ENCODE assay signal across 8 cellular contexts in the genomic region with DNA sequence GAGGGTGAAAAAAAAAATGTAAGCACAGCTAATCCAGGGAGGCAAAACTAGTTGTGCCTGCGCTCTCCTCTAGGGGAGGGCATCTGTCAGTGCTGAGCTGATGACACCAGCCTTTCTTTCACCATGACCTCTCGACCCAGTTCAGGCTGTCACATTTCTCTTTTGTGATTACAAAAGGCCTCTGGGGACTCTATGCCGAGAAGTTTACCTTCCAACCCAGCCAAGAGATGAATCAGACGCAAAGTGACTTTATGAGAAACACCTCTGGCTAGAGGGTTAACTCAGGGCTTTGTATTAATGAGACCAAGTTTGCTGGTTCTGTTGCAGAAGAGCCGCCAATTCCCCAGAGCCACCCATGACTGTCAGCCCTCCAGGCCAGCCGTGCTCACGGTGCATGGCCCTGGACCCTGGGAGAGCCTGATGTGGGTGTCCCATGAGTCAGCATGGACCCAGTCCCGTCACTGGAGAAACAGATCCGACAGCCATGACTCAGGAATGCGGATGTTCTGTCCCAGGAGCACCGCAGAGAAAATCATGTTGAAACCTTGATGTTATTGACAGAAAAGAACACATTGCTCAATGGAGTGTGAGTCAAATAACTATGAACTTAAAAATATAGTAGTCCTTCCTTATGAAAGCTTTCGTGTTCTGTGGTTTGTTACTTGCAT.
DNase-seq lines count a peak whose midpoint lies in the region; TF ChIP-seq lines count a peak whose summit lies in the region.

No MANE protein-coding gene starts in this region.

- H3K27me3 ChIP-seq in H7 (ENCODE audit: control insufficient read depth, insufficient read depth, low read length), result no peaks in the 10 kb centered on the region
- H3K27me3 ChIP-seq in smooth muscle cell (ENCODE audit: low read depth), result no peaks in the 10 kb centered on the region

- H3F3A ChIP-seq in smooth muscle cell (ENCODE audit: low read depth), result peaks cover 20% of the 10 kb centered on the region

- no peaks in the 10 kb centered on the region for H4K20me1 ChIP-seq in smooth muscle cell (ENCODE audit: low read depth)

- peak; percentile 75 for DNase-seq in AG08396 (ENCODE audit: low spot score)
- peak; percentile 60 for DNase-seq in H7
- peak; percentile 73 for DNase-seq in RKO (ENCODE audit: low spot score)
- DNase-seq in germinal center (ENCODE audit: low spot score), result peak; percentile 45
- DNase-seq in smooth muscle cell (lab: John Stamatoyannopoulos, UW; ENCODE audit: unreplicated experiment), result peak; percentile 19
- no peak for DNase-seq in NCI-H1436 treated with DMSO at 0.1 percent for 48 hours (lab: John Stamatoyannopoulos, UW)
- no peak for DNase-seq in T-helper 9 cell
- DNase-seq in cerebellar cortex (ENCODE audit: low spot score), result no peak

- H3K36me3 ChIP-seq in H7 (replicated peaks; ENCODE audit: control insufficient read depth, insufficient read depth, low read length), result no peaks in the 10 kb centered on the region
- no peaks in the 10 kb centered on the region for H3K36me3 ChIP-seq in smooth muscle cell (ENCODE audit: low read depth)

- H3K27ac ChIP-seq in smooth muscle cell (ENCODE audit: low read depth), result peak overlapping the region; percentile 86

- peak; percentile 14 for TF ChIP-seq CTCF in smooth muscle cell (IDR thresholded peaks at IDR 0.05; ENCODE audit: borderline replicate concordance, insufficient read depth, poor library complexity, severe bottlenecking)

- H3K9me3 ChIP-seq in smooth muscle cell (replicated peaks; ENCODE audit: low read depth), result no peaks in the 10 kb centered on the region

- H3K9ac ChIP-seq in smooth muscle cell (ENCODE audit: low read depth), result peak overlapping the region; percentile 9

- no peaks in the 10 kb centered on the region for H3K79me2 ChIP-seq in smooth muscle cell (ENCODE audit: low read depth)

- H3K4me2 ChIP-seq in smooth muscle cell, result peak overlapping the region; percentile 49

- no peak overlapping the region for H2AFZ ChIP-seq in smooth muscle cell (ENCODE audit: low read depth)

- H3K4me1 ChIP-seq in smooth muscle cell (ENCODE audit: low read depth), result peaks cover 26% of the 10 kb centered on the region

- 11% methylated on average over 12 of the region's 12 CpGs for WGBS in smooth muscle cell (ENCODE audit: low lambda C conversion rate)

- no peak overlapping the region for H3K4me3 ChIP-seq in H7 (ENCODE audit: insufficient read depth, low read depth, low read length)
- H3K4me3 ChIP-seq in smooth muscle cell, result no peak overlapping the region

Comparison
In these comparisons a context has a peak if more than half of its experiments do, and no peak if none do; other contexts are left out.
1. DNase-seq: peak in AG08396 (single experiment), H7 (single experiment), RKO (single experiment), germinal center (single experiment) and smooth muscle cell (single experiment); none in NCI-H1436 treated with DMSO at 0.1 percent for 48 hours (single experiment), T-helper 9 cell (single experiment) and cerebellar cortex (single experiment).